14 cellular contexts compared by ENCODE assay signal in genomic region chr9:89505795-89506385, GRCh38. TPM values are rescaled to one million over a fixed set of nuclear protein-coding genes. Genes with fewer than 3 reads are reported as not detected.
DNase-seq lines count a peak whose midpoint lies in the region; ATAC-seq, FAIRE-seq and TF ChIP-seq lines count a peak whose summit lies in the region.
"Had no signal": no experiment of that assay in that cellular context is flagged by ENCODE, and none has a peak within 500 bp of the region (broad histone marks: within the 10 kb centered on the region; RNA-seq: fewer than 3 reads in every experiment).

No MANE protein-coding gene starts in this region.

- no peak for TF ChIP-seq POLR2A in right lobe of liver (IDR thresholded peaks at IDR 0.05)

- DNase-seq in NCI-H146 (lab: John Stamatoyannopoulos, UW) (peak; percentile 16), NCI-H146 treated with DMSO at 0.1 percent for 48 hours (lab: John Stamatoyannopoulos, UW; ENCODE audit: unreplicated experiment) (no peak), NCI-H2029 treated with DMSO at 0.1 percent for 48 hours (lab: John Stamatoyannopoulos, UW) (peak; percentile 23), dermis blood vessel endothelial cell (peak; percentile 45), pancreas (peak in 4 of 6 donors; percentile 43 to 63 (median 48)), GM13977 (ENCODE audit: low spot score) (no peak), right lobe of liver (no peak)
- DNase-seq: 8988T, NCI-H524, SIG-M5 had no signal

- H3K4me1 ChIP-seq in pancreas (peaks cover 0 to 7% (median 3%) of the 10 kb centered on the region in 3 donors), right lobe of liver (no peaks in the 10 kb centered on the region)

- no peak for FAIRE-seq in pancreas (lab: Jason Lieb, UNC)
- FAIRE-seq: bronchial epithelial cell, GM12878 had no signal

- intact Hi-C loops in pancreas (cut with DNase I) = no loop called here
- intact Hi-C loops in right lobe of liver (cut with DNase I) = no loop called here

- H3K9me3 ChIP-seq in pancreas (no peaks in the 10 kb centered on the region), right lobe of liver (no peaks in the 10 kb centered on the region)

- H3K27me3 ChIP-seq in pancreas = no peaks in the 10 kb centered on the region
- H3K27me3 ChIP-seq in right lobe of liver = no peaks in the 10 kb centered on the region

- 21 to 26% methylated on average over 8 of the region's 8 CpGs for WGBS in pancreas, 2 donors
- WGBS in right lobe of liver (ENCODE audit: insufficient coverage, low coverage, low lambda C conversion rate, missing lambda C conversion rate) = 67% methylated on average over 7 of the region's 8 CpGs

- H3K27ac ChIP-seq in pancreas (no peak overlapping the region), right lobe of liver (no peak overlapping the region)
- H3K27ac ChIP-seq: epithelial cell of prostate had no signal

- no peaks in the 10 kb centered on the region for H3K36me3 ChIP-seq in pancreas
- no peaks in the 10 kb centered on the region for H3K36me3 ChIP-seq in right lobe of liver

- H3K4me3 ChIP-seq in pancreas (no peak overlapping the region), right lobe of liver (no peak overlapping the region)
- H3K4me3 ChIP-seq: GM12878 had no signal

- ATAC-seq in pancreas (peak; percentile 84 to 98 (median 90)), right lobe of liver (no peak)
- no peak for ATAC-seq in activated CD4-positive, CD25-positive, alpha-beta regulatory T cell treated with anti-CD3 and anti-CD28 coated beads, Interleukin-2, amount 50 U/mL, for 24 hours
- ATAC-seq: GM12878 had no signal

- TF ChIP-seq CTCF in pancreas (IDR thresholded peaks at IDR 0.05) (no peak), GM13977 (IDR thresholded peaks at IDR 0.05; ENCODE audit: extremely low read depth, insufficient read depth, missing control alignments) (no peak), right lobe of liver (IDR thresholded peaks at IDR 0.05) (no peak)

- in situ Hi-C loops in GM13977 (cut with MboI; ENCODE audit: low pct_unique_long_range_greater_than_20kb, low sequenced_read_pairs, unreplicated experiment) = no loop called here

RNA-seq across cellular contexts. Expression of gene SEMA4D, which starts 8.0 kb away (rescaled TPM):
- total RNA-seq in dermis blood vessel endothelial cell (2.9 and 8.1 TPM in 2 replicates), pancreas (10 to 100 TPM in 5 of 6 donors, 1 to 10 TPM in 1; 7.1 to 29.7 (median 13.0) TPM), right lobe of liver (1 to 10 TPM; 2.0 to 7.5 (median 3.5) TPM)
- polyA plus RNA-seq in pancreas = 10 to 100 TPM in 1 of 2 donors, 1 to 10 TPM in 1; 7.8 to 10.4 TPM

Comparison
In these comparisons a context has a peak if more than half of its experiments do, and no peak if none do; other contexts are left out.
1. DNase-seq: peak in NCI-H146 (single experiment), NCI-H2029 treated with DMSO at 0.1 percent for 48 hours (single experiment), dermis blood vessel endothelial cell (single experiment) and pancreas (4 of 6); none in NCI-H146 treated with DMSO at 0.1 percent for 48 hours (single experiment), GM13977 (single experiment) and right lobe of liver (0 of 3).
2. ATAC-seq: peak in pancreas (4 of 4); none in activated CD4-positive, CD25-positive, alpha-beta regulatory T cell treated with anti-CD3 and anti-CD28 coated beads, Interleukin-2, amount 50 U/mL, for 24 hours (0 of 2) and right lobe of liver (0 of 4).